8 cellular contexts compared by ENCODE assay signal in the genomic region with DNA sequence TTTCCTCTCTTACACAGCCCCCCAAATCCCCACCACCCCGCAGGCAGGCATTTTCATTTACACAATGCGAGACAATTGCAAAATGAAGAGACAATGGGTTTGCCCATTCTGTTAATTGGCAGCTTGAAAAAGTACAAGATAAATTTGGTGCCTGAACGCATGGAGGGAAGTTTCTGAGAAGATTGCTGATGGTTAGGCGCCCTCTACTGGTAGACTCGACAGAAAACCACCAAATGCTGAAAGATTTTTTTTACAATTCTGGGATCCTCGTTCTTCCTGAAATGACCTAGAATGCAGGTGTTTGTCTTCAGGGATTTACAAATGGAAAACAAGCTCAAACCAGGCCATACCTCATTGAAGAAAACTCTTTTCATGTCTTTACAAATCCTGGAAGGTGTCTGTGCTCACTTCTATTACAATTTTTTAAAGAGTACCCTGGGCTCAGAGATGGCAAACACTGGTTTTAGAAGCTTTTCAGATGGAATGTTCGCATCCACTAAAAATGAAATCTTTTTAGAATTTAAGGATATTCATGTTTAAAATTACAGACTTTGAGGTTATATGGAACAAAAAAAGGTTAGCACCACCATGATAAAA.
DNase-seq lines count a peak whose midpoint lies in the region; ATAC-seq and TF ChIP-seq lines count a peak whose summit lies in the region.

No MANE protein-coding gene starts in this region.

- no peaks in the 10 kb centered on the region for H3K36me3 ChIP-seq in CD8-positive, alpha-beta T cell (ENCODE audit: insufficient read depth, low read length)

- peak; percentile 91 for TF ChIP-seq CTCF in CD8-positive, alpha-beta T cell (IDR thresholded peaks at IDR 0.05)
- peak; percentile 93 for TF ChIP-seq CTCF in foreskin keratinocyte (conservative IDR thresholded peaks at IDR 0.05)
- peak; percentile 90 for TF ChIP-seq CTCF in progenitor cell of endocrine pancreas (IDR thresholded peaks at IDR 0.05; ENCODE audit: unreplicated experiment)

- H3K36me3 Mint-ChIP-seq in CD8-positive, alpha-beta T cell: no peaks in the 10 kb centered on the region
- H3K36me3 Mint-ChIP-seq in progenitor cell of endocrine pancreas (ENCODE audit: insufficient read depth): peaks cover 4% of the 10 kb centered on the region

- no peak overlapping the region for H3K4me3 Mint-ChIP-seq in CD8-positive, alpha-beta T cell
- no peak overlapping the region for H3K4me3 Mint-ChIP-seq in progenitor cell of endocrine pancreas (ENCODE audit: low read depth)

- no peaks in the 10 kb centered on the region for H3K27me3 ChIP-seq in CD8-positive, alpha-beta T cell (ENCODE audit: insufficient read depth, low read length)
- H3K27me3 ChIP-seq in foreskin keratinocyte: no peaks in the 10 kb centered on the region

- H3K4me1 ChIP-seq in CD8-positive, alpha-beta T cell (ENCODE audit: insufficient read depth, low read length): no peaks in the 10 kb centered on the region
- no peaks in the 10 kb centered on the region for H3K4me1 ChIP-seq in foreskin keratinocyte

- peak; percentile 13 to 67 (median 54) for DNase-seq in CD8-positive, alpha-beta T cell
- DNase-seq in HT-29 (ENCODE audit: low spot score): peak; percentile 51
- DNase-seq in RPMI7951 (ENCODE audit: low read depth): peak; percentile 51
- DNase-seq in activated T-helper 9 cell treated with anti-CD3 and anti-CD28 coated beads, Interleukin-2, amount 50 U/mL, for 16 hours (ENCODE audit: low read depth): peak; percentile 13
- peak; percentile 29 to 49 for DNase-seq in foreskin keratinocyte
- DNase-seq in progenitor cell of endocrine pancreas (ENCODE audit: low spot score, unreplicated experiment): peak; percentile 39

- no peaks in the 10 kb centered on the region for H3K4me1 Mint-ChIP-seq in CD8-positive, alpha-beta T cell (ENCODE audit: low read depth)
- peaks cover 11% of the 10 kb centered on the region for H3K4me1 Mint-ChIP-seq in progenitor cell of endocrine pancreas (ENCODE audit: low read depth)

- CTCF ChIA-PET in CD8-positive, alpha-beta T cell (lab: Charles Lee): interaction anchor here (0.6 to 4.0 kb wide), 44 partner anchors 9 to 1903 kb away, joined by 3 to 105 read pairs (median 4); no protein-coding TSS in a partner anchor

- H3K9me3 ChIP-seq in CD8-positive, alpha-beta T cell (ENCODE audit: low read length): no peaks in the 10 kb centered on the region

- ATAC-seq in CD8-positive, alpha-beta T cell: no peak
- peak; percentile 35 for ATAC-seq in foreskin keratinocyte
- ATAC-seq in GM19395 (IDR thresholded peaks at IDR 0.05; ENCODE audit: unreplicated experiment): no peak
- no peak for ATAC-seq in HG03460 (IDR thresholded peaks at IDR 0.05; ENCODE audit: unreplicated experiment)

- H3K4me3 ChIP-seq in CD8-positive, alpha-beta T cell (ENCODE audit: low read depth, low read length): no peak overlapping the region

- no peak overlapping the region for H3K27ac ChIP-seq in CD8-positive, alpha-beta T cell (ENCODE audit: low read depth, low read length)
- no peak overlapping the region for H3K27ac ChIP-seq in foreskin keratinocyte

- peaks cover 14% of the 10 kb centered on the region for H3K27me3 Mint-ChIP-seq in CD8-positive, alpha-beta T cell (ENCODE audit: low read depth)
- H3K27me3 Mint-ChIP-seq in progenitor cell of endocrine pancreas: peaks cover 9% of the 10 kb centered on the region

- intact Hi-C loops in CD8-positive, alpha-beta T cell (cut with DNase I, micrococcal nuclease): loop anchor here (1.0 to 5.0 kb wide), 6 partner anchors 626 to 1899 kb away; a partner anchor contains a TSS

- H3K9me3 Mint-ChIP-seq in CD8-positive, alpha-beta T cell: peaks cover 2% of the 10 kb centered on the region
- peaks cover 8% of the 10 kb centered on the region for H3K9me3 Mint-ChIP-seq in progenitor cell of endocrine pancreas (ENCODE audit: low read depth)

- POLR2A ChIA-PET in CD8-positive, alpha-beta T cell (lab: Charles Lee): interaction anchor here (0.7 kb wide), 1 partner anchor 993 kb away, joined by 3 read pairs; no protein-coding TSS in a partner anchor

- H3K27ac Mint-ChIP-seq in CD8-positive, alpha-beta T cell: no peak overlapping the region
- no peak overlapping the region for H3K27ac Mint-ChIP-seq in progenitor cell of endocrine pancreas
